Comparison of ENCODE assay signal across 34 cellular contexts in the genomic region with DNA sequence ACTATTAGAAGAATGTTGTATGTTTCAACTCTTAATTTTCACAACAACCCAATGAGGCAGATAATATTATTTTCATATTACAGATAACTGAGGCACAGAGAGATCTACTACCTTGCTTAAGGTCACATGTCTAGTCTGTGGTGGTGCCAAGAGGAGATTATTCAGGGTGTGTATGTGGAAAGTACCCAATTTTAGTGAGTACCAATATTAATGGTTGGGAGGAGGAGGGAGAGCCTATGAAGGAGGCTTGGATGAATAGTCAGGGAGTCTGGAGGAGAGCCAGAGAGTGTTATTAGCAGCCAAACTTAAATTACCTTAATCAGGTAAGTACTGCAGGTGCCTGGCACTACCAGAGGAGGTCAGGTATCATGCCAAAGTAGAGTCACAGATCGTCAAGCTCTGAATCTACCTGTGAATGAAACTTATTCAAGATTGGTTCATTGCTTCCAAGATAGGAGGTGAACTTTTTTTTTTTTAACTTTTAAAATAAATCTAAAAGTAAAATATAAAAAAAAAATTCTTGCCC. TPM values are rescaled to one million over a fixed set of nuclear protein-coding genes. Genes with fewer than 3 reads are reported as not detected.
DNase-seq lines count a peak whose midpoint lies in the region; ATAC-seq, FAIRE-seq and TF ChIP-seq lines count a peak whose summit lies in the region.
"Had no signal": no experiment of that assay in that cellular context is flagged by ENCODE, and none has a peak within 500 bp of the region (broad histone marks: within the 10 kb centered on the region; RNA-seq: fewer than 3 reads in every experiment).

No MANE protein-coding gene starts in this region.

- H4K20me1 ChIP-seq in keratinocyte (ENCODE audit: control insufficient read depth, extremely low read depth, insufficient read depth, low read length) = no peaks in the 10 kb centered on the region

- TF ChIP-seq CTCF in activated B cell treated with CpG ODN at 0.5 μM for 24 hours (IDR thresholded peaks at IDR 0.05) (no peak), keratinocyte (optimal IDR thresholded peaks at IDR 0.05 in 1 of 3, IDR thresholded peaks at IDR 0.05 in 1 of 3, conservative IDR thresholded peaks at IDR 0.05 in 1 of 3; ENCODE audit: extremely low read depth in 1 of 3, insufficient read depth in 2 of 3, low read length in 3 of 3) (peak in 1 of 3 experiments; percentile 3)

- H3K4me1 ChIP-seq in keratinocyte (ENCODE audit: control insufficient read depth, extremely low read depth, insufficient read depth, low read length) = peaks cover 42% of the 10 kb centered on the region
- no peaks in the 10 kb centered on the region for H3K4me1 ChIP-seq in CD8-positive, alpha-beta memory T cell (ENCODE audit: insufficient read depth, low read length)
- H3K4me1 ChIP-seq: gastroesophageal sphincter, Peyer's patch, prostate gland, testis had no signal

- no peak overlapping the region for H2AFZ ChIP-seq in keratinocyte (ENCODE audit: control insufficient read depth, low read length)

- H3K4me2 ChIP-seq in keratinocyte (ENCODE audit: control insufficient read depth, extremely low read depth, insufficient read depth, low read depth, low read length) = peak overlapping the region; percentile 79
- H3K4me2 ChIP-seq: KMS-11 had no signal

- H3K36me3 Mint-ChIP-seq in activated B cell treated with CpG ODN at 0.5 μM for 24 hours (ENCODE audit: low read depth) = no peaks in the 10 kb centered on the region
- no peaks in the 10 kb centered on the region for H3K36me3 Mint-ChIP-seq in CD8-positive, alpha-beta memory T cell
- H3K36me3 Mint-ChIP-seq: activated naive CD4-positive, alpha-beta T cell treated with anti-CD3 and anti-CD28 coated beads, Interleukin-2, amount 10 ng/mL, durations not matched to agents 7 days and 5 days; CD4-positive, CD25-positive, alpha-beta regulatory T cell had no signal

- H3K9ac ChIP-seq in keratinocyte (ENCODE audit: control insufficient read depth, extremely low read depth, insufficient read depth, low read length) = no peak overlapping the region
- H3K9ac ChIP-seq: KMS-11 had no signal

- FAIRE-seq in keratinocyte (lab: Jason Lieb, UNC) = no peak
- FAIRE-seq: colon, HTR-8/SVneo had no signal

- no peaks in the 10 kb centered on the region for H3K36me3 ChIP-seq in keratinocyte (ENCODE audit: control insufficient read depth in 2 of 2, extremely low read depth in 1 of 2, insufficient read depth in 2 of 2, low read length in 2 of 2)
- H3K36me3 ChIP-seq in CD8-positive, alpha-beta memory T cell (ENCODE audit: insufficient read depth, low read length) = no peaks in the 10 kb centered on the region
- H3K36me3 ChIP-seq: esophagus squamous epithelium, gastroesophageal sphincter, Peyer's patch, prostate gland, vagina had no signal

- H3K79me2 ChIP-seq in keratinocyte (ENCODE audit: control insufficient read depth, insufficient read depth, low read length) = no peaks in the 10 kb centered on the region

- no peaks in the 10 kb centered on the region for H3K27me3 Mint-ChIP-seq in activated B cell treated with CpG ODN at 0.5 μM for 24 hours
- H3K27me3 Mint-ChIP-seq in CD8-positive, alpha-beta memory T cell = peaks cover 7 to 19% of the 10 kb centered on the region in 2 donors
- H3K27me3 Mint-ChIP-seq: memory B cell had no signal

- H3K9me3 Mint-ChIP-seq in activated B cell treated with CpG ODN at 0.5 μM for 24 hours = no peaks in the 10 kb centered on the region
- no peaks in the 10 kb centered on the region for H3K9me3 Mint-ChIP-seq in CD8-positive, alpha-beta memory T cell
- H3K9me3 Mint-ChIP-seq: activated naive CD4-positive, alpha-beta T cell treated with anti-CD3 and anti-CD28 coated beads, Interleukin-2, amount 10 ng/mL, durations not matched to agents 7 days and 5 days; memory B cell had no signal

- DNase-seq in DMS53 (lab: John Stamatoyannopoulos, UW) = peak; percentile 19
- DNase-seq in DMS53 treated with DMSO at 0.1 percent for 48 hours (lab: John Stamatoyannopoulos, UW; ENCODE audit: unreplicated experiment) = no peak
- peak; percentile 98 for DNase-seq in NCI-H1105 treated with DMSO at 0.1 percent for 48 hours (lab: John Stamatoyannopoulos, UW)
- DNase-seq in activated B cell treated with CpG ODN at 0.5 μM for 24 hours = no peak
- DNase-seq in keratinocyte (ENCODE audit: low read depth, low spot score) = no peak
- DNase-seq in CD1c-positive myeloid dendritic cell (ENCODE audit: extremely low spot score) = no peak
- no peak for DNase-seq in CD8-positive, alpha-beta memory T cell
- DNase-seq: activated CD4-positive, alpha-beta T cell treated with anti-CD3 and anti-CD28 coated beads, Interleukin-2, amount 50 U/mL, for 48 hours; activated CD4-positive, CD25-positive, alpha-beta regulatory T cell; activated naive CD4-positive, alpha-beta T cell treated with anti-CD3 and anti-CD28 coated beads, Interleukin-2, amount 10 ng/mL, durations not matched to agents 7 days and 5 days; CD4-positive, CD25-positive, alpha-beta regulatory T cell; DMS 273 treated with DMSO at 0.1 percent for 48 hours; effector memory CD4-positive, alpha-beta T cell; esophagus squamous epithelium; HCEC 1CT; hippocampal formation; NCI-H1436 treated with DMSO at 0.1 percent for 48 hours; NCI-H2171 treated with DMSO at 0.1 percent for 48 hours; NCI-H526; stimulated activated naive CD4-positive, alpha-beta T cell treated with Interleukin-2 at 50 U/mL for 16 hours; SW 1271; testis had no signal

- intact Hi-C loops in activated B cell treated with CpG ODN at 0.5 μM for 24 hours (cut with micrococcal nuclease) = loop anchor here (2.0 kb wide), 1 partner anchor 27 kb away; no protein-coding TSS in a partner anchor

- H3K9me1 ChIP-seq in keratinocyte (ENCODE audit: control insufficient read depth, extremely low read depth, insufficient read depth, low read length) = no peaks in the 10 kb centered on the region

- CTCF ChIA-PET in activated B cell treated with CpG ODN at 0.5 μM for 24 hours (lab: Charles Lee) = interaction anchor here (1.4 kb wide), 1 partner anchor 161 kb away, joined by 5 read pairs; no protein-coding TSS in a partner anchor
- CTCF ChIA-PET in CD8-positive, alpha-beta memory T cell (lab: Charles Lee) = interaction anchor here (0.7 kb wide), 1 partner anchor 162 kb away, joined by 4 read pairs; no protein-coding TSS in a partner anchor

- dilution Hi-C loops in keratinocyte (cut with MboI; ENCODE audit: extremely low pct_ligation_motif_present, low sequenced_read_pairs) = no loop called here

- peak overlapping the region; percentile 46 for H3K27ac Mint-ChIP-seq in activated B cell treated with CpG ODN at 0.5 μM for 24 hours
- no peak overlapping the region for H3K27ac Mint-ChIP-seq in CD8-positive, alpha-beta memory T cell
- H3K27ac Mint-ChIP-seq: activated naive CD4-positive, alpha-beta T cell treated with anti-CD3 and anti-CD28 coated beads, Interleukin-2, amount 10 ng/mL, durations not matched to agents 7 days and 5 days; CD4-positive, CD25-positive, alpha-beta regulatory T cell had no signal

- peak overlapping the region; percentile 68 for H3K27ac ChIP-seq in keratinocyte (ENCODE audit: control insufficient read depth, insufficient read depth, low read length)
- no peak overlapping the region for H3K27ac ChIP-seq in CD8-positive, alpha-beta memory T cell (ENCODE audit: low read depth, low read length)
- H3K27ac ChIP-seq: 22Rv1, gastroesophageal sphincter, KMS-11, prostate gland, testis, vagina had no signal

- no peak for ATAC-seq in activated B cell treated with CpG ODN at 0.5 μM for 24 hours (ENCODE audit: low read depth)
- no peak for ATAC-seq in GM18873 (IDR thresholded peaks at IDR 0.05; ENCODE audit: low FRiP score, unreplicated experiment)
- ATAC-seq: gastroesophageal sphincter, sciatic nerve had no signal

- H3K4me3 ChIP-seq in keratinocyte (ENCODE audit: control insufficient read depth in 2 of 3, extremely low read depth in 1 of 3, insufficient read depth in 2 of 3, low read depth in 1 of 3, low read length in 3 of 3) = no peak overlapping the region
- H3K4me3 ChIP-seq in CD8-positive, alpha-beta memory T cell (ENCODE audit: low read length) = no peak overlapping the region
- H3K4me3 ChIP-seq: esophagus squamous epithelium, gastroesophageal sphincter, Peyer's patch, prostate gland, testis, vagina had no signal

- H3K9me3 ChIP-seq in keratinocyte (ENCODE audit: control insufficient read depth, low read depth, low read length) = no peaks in the 10 kb centered on the region
- no peaks in the 10 kb centered on the region for H3K9me3 ChIP-seq in CD8-positive, alpha-beta memory T cell (ENCODE audit: low read length)
- H3K9me3 ChIP-seq: esophagus squamous epithelium, gastroesophageal sphincter, Peyer's patch, prostate gland, testis, vagina had no signal

- H3K4me3 Mint-ChIP-seq in activated B cell treated with CpG ODN at 0.5 μM for 24 hours = no peak overlapping the region
- H3K4me3 Mint-ChIP-seq in CD8-positive, alpha-beta memory T cell = no peak overlapping the region
- H3K4me3 Mint-ChIP-seq: activated naive CD4-positive, alpha-beta T cell treated with anti-CD3 and anti-CD28 coated beads, Interleukin-2, amount 10 ng/mL, durations not matched to agents 7 days and 5 days; CD4-positive, CD25-positive, alpha-beta regulatory T cell; memory B cell had no signal

- H3K27me3 ChIP-seq in keratinocyte (ENCODE audit: control insufficient read depth, extremely low read depth, insufficient read depth, low read length) = no peaks in the 10 kb centered on the region
- no peaks in the 10 kb centered on the region for H3K27me3 ChIP-seq in CD8-positive, alpha-beta memory T cell (ENCODE audit: insufficient read depth, low read length, poor library complexity, severe bottlenecking)
- H3K27me3 ChIP-seq: esophagus squamous epithelium, gastroesophageal sphincter, Peyer's patch, testis, vagina had no signal

- POLR2A ChIA-PET in activated B cell treated with CpG ODN at 0.5 μM for 24 hours (lab: Charles Lee) = no interaction called here
- POLR2A ChIA-PET in CD8-positive, alpha-beta memory T cell (lab: Charles Lee) = no interaction called here

- peaks cover 32% of the 10 kb centered on the region for H3K4me1 Mint-ChIP-seq in activated B cell treated with CpG ODN at 0.5 μM for 24 hours
- H3K4me1 Mint-ChIP-seq in CD8-positive, alpha-beta memory T cell = peaks cover 1 to 6% (median 3%) of the 10 kb centered on the region in 3 donors

RNA-seq across cellular contexts. Expression of a gene that starts 10.9 kb away (rescaled TPM):
- 15.0 and 16.5 TPM in 2 replicates for total RNA-seq in activated B cell treated with CpG ODN at 0.5 μM for 24 hours
- 0.47 to 0.59 TPM (median 0.51 TPM) in 3 replicates for polyA plus RNA-seq in keratinocyte
- 2.9 TPM for polyA plus RNA-seq in keratinocyte (2011; ENCODE audit: low read depth)
- 0.82 and 1.7 TPM in 2 replicates for polyA plus RNA-seq in keratinocyte (2011; cell fraction: cytosol; rRNA removed)
- 0.42 and 0.47 TPM in 2 replicates for polyA plus RNA-seq in keratinocyte (2011; cell fraction: nucleus; rRNA removed)
- 0.81 and 1.1 TPM in 2 replicates for polyA plus RNA-seq in keratinocyte (2012; ENCODE audit: low replicate concordance)
- polyA minus RNA-seq in keratinocyte = not detected in 3 replicates
- not detected for polyA minus RNA-seq in keratinocyte (2011; cell fraction: cytosol; rRNA and poly(A)+ RNA removed)
- polyA minus RNA-seq in keratinocyte (2011; cell fraction: nucleus; rRNA and poly(A)+ RNA removed) = 0.53 and 0.62 TPM in 2 replicates
- total RNA-seq in CD8-positive, alpha-beta memory T cell = 1 to 10 TPM; 1.7 to 2.2 TPM
- 10.9 TPM for polyA plus RNA-seq in CD8-positive, alpha-beta memory T cell
- total RNA-seq: G401, vagina had no signal

Comparison
In these comparisons a context has a peak if more than half of its experiments do, and no peak if none do; other contexts are left out.
1. DNase-seq: peak in DMS53 (single experiment) and NCI-H1105 treated with DMSO at 0.1 percent for 48 hours (single experiment); none in DMS53 treated with DMSO at 0.1 percent for 48 hours (single experiment), activated B cell treated with CpG ODN at 0.5 μM for 24 hours (single experiment), keratinocyte (single experiment), CD1c-positive myeloid dendritic cell (single experiment) and CD8-positive, alpha-beta memory T cell (0 of 5).